In the genomic region with DNA sequence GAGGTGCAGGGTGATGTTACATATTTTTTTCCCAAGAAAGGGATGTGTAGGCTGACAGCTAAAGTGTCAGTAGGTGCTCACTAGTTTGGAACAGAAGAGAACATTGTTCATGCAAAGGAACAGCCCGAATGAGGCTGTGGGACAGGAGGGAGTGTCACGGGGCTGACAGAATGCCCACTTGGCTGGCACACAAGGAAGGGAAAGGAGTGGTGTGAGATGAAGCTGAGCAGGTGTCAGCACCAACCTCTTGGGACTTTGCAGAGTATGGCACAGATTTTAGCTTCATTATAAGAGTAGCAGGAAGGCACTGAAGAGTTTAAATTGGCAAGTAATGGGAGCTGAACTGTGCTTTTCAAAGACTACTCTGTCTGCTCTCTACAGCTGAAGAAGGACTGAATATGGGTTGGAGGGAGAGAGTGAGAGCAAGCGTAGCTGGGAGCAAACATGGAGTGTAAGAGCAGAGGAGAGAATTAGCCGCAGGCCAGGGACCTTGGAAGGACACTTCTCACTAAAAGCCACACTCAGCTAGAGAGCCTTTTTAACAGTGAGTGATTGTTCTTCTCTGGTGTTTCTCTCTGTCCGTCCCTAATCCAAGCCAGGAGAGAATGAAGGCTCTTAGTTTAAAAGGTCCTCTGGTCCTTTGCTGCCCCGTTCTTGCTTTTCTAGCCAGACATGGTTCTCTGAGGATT, we compare ENCODE assay signal across 12 cellular contexts. TPM values are rescaled to one million over a fixed set of nuclear protein-coding genes. Genes with fewer than 3 reads are reported as not detected.
"Had no signal": no experiment of that assay in that cellular context is flagged by ENCODE, and none has a peak within 500 bp of the region (broad histone marks: within the 10 kb centered on the region; RNA-seq: fewer than 3 reads in every experiment).

No MANE protein-coding gene starts in this region.

RNA-seq across cellular contexts. Expression of gene DPP6, which starts 35.0 kb away (rescaled TPM):
- total RNA-seq: activated CD4-positive, alpha-beta T cell treated with anti-CD3 and anti-CD28 coated beads, Interleukin-2, amount 10 ng/mL, durations not matched to agents 24 days and 14 days; activated CD8-positive, alpha-beta memory T cell treated with anti-CD3 and anti-CD28 coated beads for 36 hours; activated CD8-positive, alpha-beta T cell treated with anti-CD3 and anti-CD28 coated beads for 36 hours; activated naive CD8-positive, alpha-beta T cell treated with anti-CD3 and anti-CD28 coated beads for 36 hours; activated T-cell treated with anti-CD3 and anti-CD28 coated beads, Interleukin-2, amount 50 U/mL, for 72 hours; activated T-helper 17 cell treated with anti-CD3 and anti-CD28 coated beads, Interleukin-2, amount 50 U/mL, for 72 hours; LHCN-M2; OCI-LY7; PC-9; SJCRH30 had no signal
- polyA plus RNA-seq: aorta, SK-N-SH had no signal
